In the genomic region with DNA sequence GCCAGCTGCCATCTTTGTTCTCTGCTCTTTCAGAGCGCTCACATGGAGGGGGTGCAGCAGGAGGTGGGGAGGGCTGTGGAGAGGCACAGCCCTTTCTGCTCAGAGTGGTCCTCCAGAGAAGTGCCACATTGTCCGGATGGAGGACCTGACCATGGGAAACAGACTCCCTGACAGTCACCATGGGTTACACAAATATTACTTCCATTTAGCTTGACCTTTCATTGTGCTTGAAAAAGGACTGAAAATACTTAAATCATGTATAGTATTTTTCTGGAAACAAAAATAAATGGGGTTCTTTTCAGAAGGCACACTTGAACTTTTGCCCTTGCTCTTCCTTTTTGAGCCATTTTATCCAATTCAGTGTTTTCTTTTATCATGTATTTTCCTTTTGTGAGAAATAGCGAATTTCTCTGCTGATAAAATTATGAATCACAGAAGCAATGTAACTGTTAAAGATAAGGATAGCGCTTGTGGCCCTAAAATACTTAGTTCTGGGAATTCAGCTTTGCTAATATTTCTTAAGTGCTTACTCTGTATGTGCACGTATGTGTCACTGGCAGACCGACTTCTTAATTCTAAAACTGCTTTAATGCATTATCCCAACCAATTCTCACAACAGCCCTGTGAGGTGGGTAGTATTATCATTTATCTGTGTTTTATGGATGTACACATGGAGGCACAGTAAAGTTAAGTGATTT, we compare ENCODE assay signal across 23 cellular contexts. TPM values are rescaled to one million over a fixed set of nuclear protein-coding genes. Genes with fewer than 3 reads are reported as not detected.
DNase-seq lines count a peak whose midpoint lies in the region; ATAC-seq, FAIRE-seq and TF ChIP-seq lines count a peak whose summit lies in the region.
"Had no signal": no experiment of that assay in that cellular context is flagged by ENCODE, and none has a peak within 500 bp of the region (broad histone marks: within the 10 kb centered on the region; RNA-seq: fewer than 3 reads in every experiment).

No MANE protein-coding gene starts in this region.

- peak; percentile 4 for DNase-seq in NCI-H1092 treated with DMSO at 0.1 percent for 48 hours (lab: John Stamatoyannopoulos, UW)
- DNase-seq in NCI-H1092 (lab: John Stamatoyannopoulos, UW): no peak
- DNase-seq in astrocyte (ENCODE audit: low read depth): peak; percentile 70
- peak; percentile 54 for DNase-seq in iris pigment epithelial cell (ENCODE audit: low read depth)
- DNase-seq in pulmonary artery endothelial cell (ENCODE audit: low read depth, low spot score): peak; percentile 22
- no peak for DNase-seq in stomach
- DNase-seq in activated CD4-positive, CD25-positive, alpha-beta regulatory T cell treated with anti-CD3 and anti-CD28 coated beads, Interleukin-2, amount 50 U/mL, for 72 hours: no peak
- DNase-seq: activated CD8-positive, alpha-beta memory T cell treated with anti-CD3 and anti-CD28 coated beads for 24 hours; activated naive CD8-positive, alpha-beta T cell treated with anti-CD3 and anti-CD28 coated beads, Interleukin-2, amount 10 ng/mL, durations not matched to agents 7 days and 5 days; effector memory CD4-positive, alpha-beta T cell; hippocampal formation; kidney glomerular epithelial cell; NCI-H2029; NCI-H526; sigmoid colon; stimulated activated CD4-positive, alpha-beta T cell treated with anti-CD3 and anti-CD28 coated beads, Interleukin-1b, Interleukin-23, amount 100 ng/mL, for 48 hours had no signal

- no peaks in the 10 kb centered on the region for H3K27me3 ChIP-seq in astrocyte (ENCODE audit: insufficient read depth, low read length)
- H3K27me3 ChIP-seq in stomach: no peaks in the 10 kb centered on the region
- H3K27me3 ChIP-seq: sigmoid colon, SJSA1 had no signal

- H2AFZ ChIP-seq in astrocyte (ENCODE audit: low read depth, low read length): no peak overlapping the region

- ATAC-seq in GM18502 (IDR thresholded peaks at IDR 0.05; ENCODE audit: poor library complexity, unreplicated experiment): no peak
- ATAC-seq: activated CD4-positive, CD25-positive, alpha-beta regulatory T cell treated with anti-CD3 and anti-CD28 coated beads, Interleukin-2, amount 50 U/mL, for 24 hours had no signal

- TF ChIP-seq CTCF in astrocyte (IDR thresholded peaks at IDR 0.05; ENCODE audit: insufficient read depth, low read depth, low read length) (no peak), stomach (IDR thresholded peaks at IDR 0.05) (no peak)

- H3K4me3 Mint-ChIP-seq in astrocyte (ENCODE audit: unreplicated experiment): no peak overlapping the region
- H3K4me3 Mint-ChIP-seq: activated naive CD8-positive, alpha-beta T cell treated with anti-CD3 and anti-CD28 coated beads, Interleukin-2, amount 10 ng/mL, durations not matched to agents 7 days and 5 days; B cell had no signal

- H3K36me3 Mint-ChIP-seq in astrocyte (ENCODE audit: low read depth, unreplicated experiment): peaks cover 10% of the 10 kb centered on the region

- 84 to 92% (median 90%) methylated on average over 6 of the region's 6 CpGs for WGBS in stomach, 5 donors

- H3K9me3 Mint-ChIP-seq in astrocyte (ENCODE audit: unreplicated experiment): no peaks in the 10 kb centered on the region

- H3K4me2 ChIP-seq in astrocyte (ENCODE audit: low read length): peak overlapping the region; percentile 50

- peak overlapping the region; percentile 29 for H3K9ac ChIP-seq in astrocyte (ENCODE audit: low read length)

- H3K4me1 Mint-ChIP-seq in astrocyte (ENCODE audit: low read depth, unreplicated experiment): peaks cover 33% of the 10 kb centered on the region
- H3K4me1 Mint-ChIP-seq: B cell had no signal

- H3K27ac ChIP-seq in astrocyte (ENCODE audit: low read depth, low read length) (peak overlapping the region; percentile 53), stomach (peak overlapping the region in 2 of 5 donors; percentile 3 to 22)
- H3K27ac ChIP-seq: 22Rv1, HL-60, SJSA1 had no signal

- peaks cover 21% of the 10 kb centered on the region for H3K4me1 ChIP-seq in astrocyte (ENCODE audit: insufficient read depth, low read length)
- peaks cover 9 to 55% (median 27%) of the 10 kb centered on the region in 4 donors for H3K4me1 ChIP-seq in stomach
- H3K4me1 ChIP-seq: HAP-1 had no signal

- intact Hi-C loops in stomach (cut with DNase I; ENCODE audit: low total_unique reads): no loop called here

- no peak for FAIRE-seq in astrocyte (lab: Jason Lieb, UNC)

- H3K36me3 ChIP-seq in astrocyte (ENCODE audit: insufficient read depth, low read length) (peaks cover 4% of the 10 kb centered on the region), stomach (no peaks in the 10 kb centered on the region)
- H3K36me3 ChIP-seq: HAP-1, sigmoid colon had no signal

- H3K27ac Mint-ChIP-seq in astrocyte (ENCODE audit: unreplicated experiment): peak overlapping the region; percentile 64
- H3K27ac Mint-ChIP-seq: activated naive CD8-positive, alpha-beta T cell treated with anti-CD3 and anti-CD28 coated beads, Interleukin-2, amount 10 ng/mL, durations not matched to agents 7 days and 5 days; B cell had no signal

- no peak for TF ChIP-seq POLR2A in stomach (IDR thresholded peaks at IDR 0.05)

- H3K9me3 ChIP-seq in astrocyte (ENCODE audit: insufficient read depth, low read depth, low read length): no peaks in the 10 kb centered on the region
- H3K9me3 ChIP-seq in stomach: no peaks in the 10 kb centered on the region
- H3K9me3 ChIP-seq: HAP-1, sigmoid colon, SJSA1 had no signal

- H3K4me3 ChIP-seq in astrocyte (ENCODE audit: insufficient read depth, low read depth, low read length) (no peak overlapping the region), stomach (no peak overlapping the region)
- H3K4me3 ChIP-seq: HAP-1, sigmoid colon, SJSA1 had no signal

- H3K79me2 ChIP-seq in astrocyte (ENCODE audit: insufficient read depth, low read length): peaks cover 91% of the 10 kb centered on the region

- H3K27me3 Mint-ChIP-seq in astrocyte (ENCODE audit: low read depth, unreplicated experiment): no peaks in the 10 kb centered on the region
- H3K27me3 Mint-ChIP-seq: activated naive CD8-positive, alpha-beta T cell treated with anti-CD3 and anti-CD28 coated beads, Interleukin-2, amount 10 ng/mL, durations not matched to agents 7 days and 5 days had no signal

- TF ChIP-seq EP300 in stomach (IDR thresholded peaks at IDR 0.05): no peak

- peaks cover 15% of the 10 kb centered on the region for H4K20me1 ChIP-seq in astrocyte (ENCODE audit: insufficient read depth, low read length)

RNA-seq across cellular contexts. Expression of gene SPATS2L, which starts 34.2 kb away (rescaled TPM):
- total RNA-seq in astrocyte (192 and 221 TPM in 2 replicates), pulmonary artery endothelial cell (22.6 and 36.4 TPM in 2 replicates), stomach (100 to 1,000 TPM in 2 of 5 donors, 10 to 100 TPM in 3; 36.8 to 245 (median 99.3) TPM)
- polyA plus RNA-seq in stomach: 100 to 1,000 TPM in 1 of 3 donors, 10 to 100 TPM in 2; 41.3 to 116 (median 59.1) TPM

Comparison
In these comparisons a context has a peak if more than half of its experiments do, and no peak if none do; other contexts are left out.
1. DNase-seq: peak in NCI-H1092 treated with DMSO at 0.1 percent for 48 hours (single experiment), astrocyte (single experiment), iris pigment epithelial cell (single experiment) and pulmonary artery endothelial cell (single experiment); none in NCI-H1092 (single experiment), stomach (single experiment) and activated CD4-positive, CD25-positive, alpha-beta regulatory T cell treated with anti-CD3 and anti-CD28 coated beads, Interleukin-2, amount 50 U/mL, for 72 hours (single experiment).